18 cellular contexts compared by ENCODE assay signal in genomic region chr17:20268700-20269475, GRCh38.
"Had no signal": no experiment of that assay in that cellular context is flagged by ENCODE, and none has a peak within 500 bp of the region (broad histone marks: within the 10 kb centered on the region; RNA-seq: fewer than 3 reads in every experiment).

No MANE protein-coding gene starts in this region.

- H3K4me3 Mint-ChIP-seq: activated B cell treated with CpG ODN at 0.5 μM for 24 hours; activated CD4-positive, alpha-beta T cell treated with anti-CD3 and anti-CD28 coated beads, Interleukin-2, amount 10 ng/mL, durations not matched to agents 24 days and 14 days; activated CD8-positive, alpha-beta T cell treated with anti-CD3 and anti-CD28 coated beads, Interleukin-2, amount 10 ng/mL, durations not matched to agents 7 days and 5 days; stimulated activated memory B cell treated with anti-CD40 and anti-IgM and Interleukin-4, amounts not matched to agents 10 μg/mL and 1 μg/mL and 100 μg/mL, for 72 hours; T-helper 17 cell had no signal

- DNase-seq: activated B cell treated with CpG ODN at 0.5 μM for 24 hours; activated CD4-positive, alpha-beta T cell treated with anti-CD3 and anti-CD28 coated beads, Interleukin-2, amount 10 ng/mL, durations not matched to agents 24 days and 14 days; activated CD8-positive, alpha-beta T cell treated with anti-CD3 and anti-CD28 coated beads, Interleukin-2, amount 10 ng/mL, durations not matched to agents 7 days and 5 days; activated naive CD4-positive, alpha-beta T cell treated with Interleukin-2 at 50 U/mL for 16 hours; central memory CD4-positive, alpha-beta T cell; cortex of kidney; effector CD8-positive, alpha-beta T cell; kidney glomerular epithelial cell; left ventricle myocardium superior; mesendoderm; retina; stimulated activated CD4-positive, alpha-beta T cell treated with anti-CD3 and anti-CD28 coated beads, Interleukin-12 subunit alpha, Interleukin-12 subunit beta, amount 100 ng/mL, for 4 hours; T-helper 17 cell; thyroid gland had no signal

- H3K4me1 ChIP-seq: adrenal gland, parathyroid adenoma had no signal

- ATAC-seq: activated CD8-positive, alpha-beta T cell treated with anti-CD3 and anti-CD28 coated beads, Interleukin-2, amount 10 ng/mL, durations not matched to agents 7 days and 5 days; left ventricle myocardium superior; stimulated activated memory B cell treated with anti-CD40 and anti-IgM and Interleukin-4, amounts not matched to agents 10 μg/mL and 1 μg/mL and 100 μg/mL, for 72 hours; T-helper 17 cell had no signal

- H3K27ac ChIP-seq: adrenal gland, epithelial cell of prostate, parathyroid adenoma, thyroid gland had no signal

- H3K27ac Mint-ChIP-seq: activated B cell treated with CpG ODN at 0.5 μM for 24 hours; activated CD8-positive, alpha-beta T cell treated with anti-CD3 and anti-CD28 coated beads, Interleukin-2, amount 10 ng/mL, durations not matched to agents 7 days and 5 days; stimulated activated memory B cell treated with anti-CD40 and anti-IgM and Interleukin-4, amounts not matched to agents 10 μg/mL and 1 μg/mL and 100 μg/mL, for 72 hours had no signal

- H3K9me3 ChIP-seq: thyroid gland had no signal

- H3K27me3 ChIP-seq: adrenal gland, thyroid gland had no signal

- H3K9ac ChIP-seq: parathyroid adenoma had no signal

- H3K27me3 Mint-ChIP-seq: activated B cell treated with CpG ODN at 0.5 μM for 24 hours; activated CD4-positive, alpha-beta T cell treated with anti-CD3 and anti-CD28 coated beads, Interleukin-2, amount 10 ng/mL, durations not matched to agents 24 days and 14 days; stimulated activated memory B cell treated with anti-CD40 and anti-IgM and Interleukin-4, amounts not matched to agents 10 μg/mL and 1 μg/mL and 100 μg/mL, for 72 hours; T-helper 17 cell had no signal

- H3K36me3 ChIP-seq: adrenal gland, thyroid gland had no signal

- H3K9me3 Mint-ChIP-seq: activated B cell treated with CpG ODN at 0.5 μM for 24 hours; activated CD4-positive, alpha-beta T cell treated with anti-CD3 and anti-CD28 coated beads, Interleukin-2, amount 10 ng/mL, durations not matched to agents 24 days and 14 days; stimulated activated memory B cell treated with anti-CD40 and anti-IgM and Interleukin-4, amounts not matched to agents 10 μg/mL and 1 μg/mL and 100 μg/mL, for 72 hours had no signal

- H3K4me3 ChIP-seq: adrenal gland, thyroid gland had no signal
